ENCODE assay signal across 8 cellular contexts in genomic region chr7:36367561-36367889, GRCh38. TPM values are rescaled to one million over a fixed set of nuclear protein-coding genes. Genes with fewer than 3 reads are reported as not detected.
DNase-seq lines count a peak whose midpoint lies in the region; ATAC-seq, FAIRE-seq and TF ChIP-seq lines count a peak whose summit lies in the region.

No MANE protein-coding gene starts in this region.

- WGBS in SK-N-SH (ENCODE audit: low lambda C conversion rate) = 72% methylated on average over 9 of the region's 9 CpGs
- 33 to 44% (median 40%) methylated on average over 9 of the region's 9 CpGs for WGBS in small intestine, 3 donors

- FAIRE-seq in small intestine (lab: Jason Lieb, UNC) = no peak

- peak overlapping the region; percentile 66 for H3K4me2 ChIP-seq in SK-N-SH

- no peaks in the 10 kb centered on the region for H3K4me1 Mint-ChIP-seq in glutamatergic neuron (ENCODE audit: low read depth, unreplicated experiment)

- H3K27ac ChIP-seq in SK-N-SH (ENCODE audit: low read depth in 2 of 2, low read length in 1 of 2) (peak overlapping the region in 1 of 2 experiments; percentile 58; a peak in 1 of 4 replicates), small intestine (ENCODE audit: low read depth in 1 of 2, low read length in 1 of 2) (no peak overlapping the region)

- H3K9ac ChIP-seq in SK-N-SH = peak overlapping the region; percentile 74; the same call in 1 of the 2 replicates

- CTCF ChIA-PET in SK-N-SH (lab: Yijun Ruan, JAX) = interaction anchor here (0.6 to 3.2 kb wide), 28 partner anchors 10 to 829 kb away, joined by 3 to 33 read pairs (median 4); partner anchors contain the start of gene ANLN

- no peaks in the 10 kb centered on the region for H3K9me2 ChIP-seq in SK-N-SH

- peak; percentile 24 for ATAC-seq in GM21515 (IDR thresholded peaks at IDR 0.05; ENCODE audit: unreplicated experiment)
- ATAC-seq in HG02870 (IDR thresholded peaks at IDR 0.05; ENCODE audit: unreplicated experiment) = no peak

- peaks cover 2% of the 10 kb centered on the region for H3K27me3 Mint-ChIP-seq in glutamatergic neuron (ENCODE audit: unreplicated experiment)

- TF ChIP-seq EP300 in SK-N-SH (IDR thresholded peaks at IDR 0.05; ENCODE audit: borderline replicate concordance in 1 of 2, low read depth in 1 of 2, low read length in 1 of 2) = no peak

- H3K36me3 ChIP-seq in SK-N-SH (replicated peaks in 1 of 2; ENCODE audit: control insufficient read depth in 1 of 2, insufficient read depth in 2 of 2, low read length in 1 of 2) (no peaks in the 10 kb centered on the region), small intestine (ENCODE audit: control insufficient read depth in 2 of 2, insufficient read depth in 2 of 2, low read length in 2 of 2) (no peaks in the 10 kb centered on the region)

- H3K27me3 ChIP-seq in SK-N-SH (ENCODE audit: insufficient read depth) (no peaks in the 10 kb centered on the region), small intestine (ENCODE audit: control insufficient read depth in 2 of 2, insufficient read depth in 2 of 2, low read length in 2 of 2) (no peaks in the 10 kb centered on the region)

- TF ChIP-seq RAD21 in SK-N-SH (IDR thresholded peaks at IDR 0.05; ENCODE audit: low read length) = no peak

- H3K36me3 Mint-ChIP-seq in glutamatergic neuron (ENCODE audit: unreplicated experiment) = no peaks in the 10 kb centered on the region

- DNase-seq in SK-N-SH = no peak
- no peak for DNase-seq in glutamatergic neuron
- DNase-seq in small intestine = no peak
- no peak for DNase-seq in HT-29 (ENCODE audit: low spot score)
- no peak for DNase-seq in hippocampal formation (lab: John Stamatoyannopoulos, UW)
- DNase-seq in NCI-H82 (lab: John Stamatoyannopoulos, UW) = no peak

- H3K9me3 Mint-ChIP-seq in glutamatergic neuron (ENCODE audit: unreplicated experiment) = peaks cover 1% of the 10 kb centered on the region

- no peaks in the 10 kb centered on the region for H3K79me2 ChIP-seq in SK-N-SH (ENCODE audit: insufficient read depth)

- H3K4me1 ChIP-seq in SK-N-SH (ENCODE audit: control insufficient read depth in 1 of 2, insufficient read depth in 2 of 2, low read depth in 1 of 2, low read length in 1 of 2) (no peaks in the 10 kb centered on the region; a peak in 2 of 4 replicates), small intestine (ENCODE audit: control insufficient read depth in 2 of 2, insufficient read depth in 1 of 2, low read depth in 1 of 2, low read length in 1 of 2) (no peaks in the 10 kb centered on the region)

- H3K9me3 ChIP-seq in SK-N-SH (no peaks in the 10 kb centered on the region), small intestine (ENCODE audit: control insufficient read depth, low read depth) (no peaks in the 10 kb centered on the region)

- POLR2A ChIA-PET in SK-N-SH (lab: Yijun Ruan, JAX) = interaction anchor here (0.6 to 1.9 kb wide), 2 partner anchors 22 to 65 kb away, joined by 3 to 13 read pairs; partner anchors contain the start of gene ANLN

- TF ChIP-seq CTCF in SK-N-SH (IDR thresholded peaks at IDR 0.05) = no peak
- TF ChIP-seq CTCF in glutamatergic neuron (IDR thresholded peaks at IDR 0.05; ENCODE audit: partially characterized antibody, unreplicated experiment) = no peak

- peak overlapping the region; percentile 69 for H3K27ac Mint-ChIP-seq in glutamatergic neuron (ENCODE audit: unreplicated experiment)

- H4K20me1 ChIP-seq in SK-N-SH (ENCODE audit: insufficient read depth) = no peaks in the 10 kb centered on the region

- H3K4me3 ChIP-seq in SK-N-SH (ENCODE audit: low read depth in 2 of 2, low read length in 1 of 2) (peak overlapping the region; percentile 70 to 82), small intestine (ENCODE audit: low read depth in 1 of 2, low read length in 2 of 2) (peak overlapping the region; percentile 35 to 78)

- H2AFZ ChIP-seq in SK-N-SH (ENCODE audit: low read depth) = peak overlapping the region; percentile 96

- H3K4me3 Mint-ChIP-seq in glutamatergic neuron (ENCODE audit: unreplicated experiment) = peak overlapping the region; percentile 86

- H3F3A ChIP-seq in SK-N-SH (replicated peaks; ENCODE audit: insufficient read depth) = no peaks in the 10 kb centered on the region

TF ChIP-seq in SK-N-SH, 30 proteins besides CTCF, POLR2A, EP300 and RAD21 (continues in another document):
- TF ChIP-seq RFX5 (IDR thresholded peaks at IDR 0.05; ENCODE audit: low read length) (no peak), FOXM1 (IDR thresholded peaks at IDR 0.05; ENCODE audit: low read depth) (no peak), PBX3 (IDR thresholded peaks at IDR 0.05) (no peak), YY1 (IDR thresholded peaks at IDR 0.05; ENCODE audit: low read depth) (no peak), TEAD4 (IDR thresholded peaks at IDR 0.05; ENCODE audit: borderline replicate concordance, insufficient read depth) (no peak), NFIC (IDR thresholded peaks at IDR 0.05; ENCODE audit: borderline replicate concordance) (no peak), RXRA (IDR thresholded peaks at IDR 0.05; ENCODE audit: borderline replicate concordance, low read depth) (no peak), RCOR1 (IDR thresholded peaks at IDR 0.05; ENCODE audit: low read length) (no peak), IRF3 (IDR thresholded peaks at IDR 0.05; ENCODE audit: low read depth, low read length) (no peak), GATA2 (CRISPR knock-in tag; IDR thresholded peaks at IDR 0.05) (no peak), ZBTB33 (IDR thresholded peaks at IDR 0.05; ENCODE audit: borderline replicate concordance, low read depth) (no peak)
- TF ChIP-seq, protein P1, sequence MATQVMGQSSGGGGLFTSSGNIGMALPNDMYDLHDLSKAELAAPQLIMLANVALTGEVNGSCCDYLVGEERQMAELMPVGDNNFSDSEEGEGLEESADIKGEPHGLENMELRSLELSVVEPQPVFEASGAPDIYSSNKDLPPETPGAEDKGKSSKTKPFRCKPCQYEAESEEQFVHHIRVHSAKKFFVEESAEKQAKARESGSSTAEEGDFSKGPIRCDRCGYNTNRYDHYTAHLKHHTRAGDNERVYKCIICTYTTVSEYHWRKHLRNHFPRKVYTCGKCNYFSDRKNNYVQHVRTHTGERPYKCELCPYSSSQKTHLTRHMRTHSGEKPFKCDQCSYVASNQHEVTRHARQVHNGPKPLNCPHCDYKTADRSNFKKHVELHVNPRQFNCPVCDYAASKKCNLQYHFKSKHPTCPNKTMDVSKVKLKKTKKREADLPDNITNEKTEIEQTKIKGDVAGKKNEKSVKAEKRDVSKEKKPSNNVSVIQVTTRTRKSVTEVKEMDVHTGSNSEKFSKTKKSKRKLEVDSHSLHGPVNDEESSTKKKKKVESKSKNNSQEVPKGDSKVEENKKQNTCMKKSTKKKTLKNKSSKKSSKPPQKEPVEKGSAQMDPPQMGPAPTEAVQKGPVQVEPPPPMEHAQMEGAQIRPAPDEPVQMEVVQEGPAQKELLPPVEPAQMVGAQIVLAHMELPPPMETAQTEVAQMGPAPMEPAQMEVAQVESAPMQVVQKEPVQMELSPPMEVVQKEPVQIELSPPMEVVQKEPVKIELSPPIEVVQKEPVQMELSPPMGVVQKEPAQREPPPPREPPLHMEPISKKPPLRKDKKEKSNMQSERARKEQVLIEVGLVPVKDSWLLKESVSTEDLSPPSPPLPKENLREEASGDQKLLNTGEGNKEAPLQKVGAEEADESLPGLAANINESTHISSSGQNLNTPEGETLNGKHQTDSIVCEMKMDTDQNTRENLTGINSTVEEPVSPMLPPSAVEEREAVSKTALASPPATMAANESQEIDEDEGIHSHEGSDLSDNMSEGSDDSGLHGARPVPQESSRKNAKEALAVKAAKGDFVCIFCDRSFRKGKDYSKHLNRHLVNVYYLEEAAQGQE (IDR thresholded peaks at IDR 0.05; ENCODE audit: low read depth, low read length) = no peak

RNA-seq across cellular contexts. Expression of gene ANLN, which starts 22.1 kb away (rescaled TPM):
- 17.1 and 21.2 TPM in 2 replicates for polyA plus RNA-seq in SK-N-SH (2012; rRNA removed)
- 10.0 and 12.1 TPM in 2 replicates for polyA plus RNA-seq in SK-N-SH (2012; cell fraction: cytosol; rRNA removed)
- polyA plus RNA-seq in SK-N-SH (2012; cell fraction: nucleus; rRNA removed) = 62.9 and 95.4 TPM in 2 replicates
- total RNA-seq in glutamatergic neuron (ENCODE audit: unreplicated experiment) = 18.4 TPM
- 10 to 100 TPM in 1 of 3 donors, 1 to 10 TPM in 2; 1.1 to 12.8 (median 3.1) TPM for polyA plus RNA-seq in small intestine
- 46.3 and 50.2 TPM in 2 replicates for total RNA-seq in HT-29 (2014; rRNA removed; shearing (Covaris generic))
